ENCODE assay signal across 2 cellular contexts in the genomic region with DNA sequence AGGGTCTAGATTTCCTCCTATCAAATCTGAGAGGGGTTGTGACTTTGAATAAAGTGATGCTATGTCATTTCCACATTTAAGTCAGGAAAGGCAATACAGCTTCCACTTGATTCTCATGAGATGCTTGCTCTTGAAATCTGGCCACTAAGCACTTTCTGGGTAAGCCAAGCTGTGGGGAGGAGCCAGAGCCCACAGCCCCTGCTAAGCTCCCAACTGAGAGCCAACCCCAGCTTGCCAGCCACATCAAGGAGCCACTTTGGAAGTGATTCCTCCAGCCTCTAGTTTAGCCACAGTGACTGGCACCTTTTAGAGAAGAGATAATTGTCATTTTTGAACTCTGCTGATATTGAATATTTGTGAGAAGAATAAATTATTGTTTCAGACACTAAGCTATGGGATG.
TF ChIP-seq lines count a peak whose summit lies in the region.

No MANE protein-coding gene starts in this region.

TF ChIP-seq in GM23338, 12 proteins besides CTCF, POLR2A, EP300 and RAD21 (continued from another document):
- TF ChIP-seq ZNF114 (CRISPR knock-in tag; IDR thresholded peaks at IDR 0.05) = no peak
- TF ChIP-seq EZH2phosphoT487 (IDR thresholded peaks at IDR 0.05; ENCODE audit: unreplicated experiment) = no peak
- TF ChIP-seq, protein P1, sequence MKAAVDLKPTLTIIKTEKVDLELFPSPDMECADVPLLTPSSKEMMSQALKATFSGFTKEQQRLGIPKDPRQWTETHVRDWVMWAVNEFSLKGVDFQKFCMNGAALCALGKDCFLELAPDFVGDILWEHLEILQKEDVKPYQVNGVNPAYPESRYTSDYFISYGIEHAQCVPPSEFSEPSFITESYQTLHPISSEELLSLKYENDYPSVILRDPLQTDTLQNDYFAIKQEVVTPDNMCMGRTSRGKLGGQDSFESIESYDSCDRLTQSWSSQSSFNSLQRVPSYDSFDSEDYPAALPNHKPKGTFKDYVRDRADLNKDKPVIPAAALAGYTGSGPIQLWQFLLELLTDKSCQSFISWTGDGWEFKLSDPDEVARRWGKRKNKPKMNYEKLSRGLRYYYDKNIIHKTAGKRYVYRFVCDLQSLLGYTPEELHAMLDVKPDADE (IDR thresholded peaks at IDR 0.05) = no peak
- TF ChIP-seq, protein P2, sequence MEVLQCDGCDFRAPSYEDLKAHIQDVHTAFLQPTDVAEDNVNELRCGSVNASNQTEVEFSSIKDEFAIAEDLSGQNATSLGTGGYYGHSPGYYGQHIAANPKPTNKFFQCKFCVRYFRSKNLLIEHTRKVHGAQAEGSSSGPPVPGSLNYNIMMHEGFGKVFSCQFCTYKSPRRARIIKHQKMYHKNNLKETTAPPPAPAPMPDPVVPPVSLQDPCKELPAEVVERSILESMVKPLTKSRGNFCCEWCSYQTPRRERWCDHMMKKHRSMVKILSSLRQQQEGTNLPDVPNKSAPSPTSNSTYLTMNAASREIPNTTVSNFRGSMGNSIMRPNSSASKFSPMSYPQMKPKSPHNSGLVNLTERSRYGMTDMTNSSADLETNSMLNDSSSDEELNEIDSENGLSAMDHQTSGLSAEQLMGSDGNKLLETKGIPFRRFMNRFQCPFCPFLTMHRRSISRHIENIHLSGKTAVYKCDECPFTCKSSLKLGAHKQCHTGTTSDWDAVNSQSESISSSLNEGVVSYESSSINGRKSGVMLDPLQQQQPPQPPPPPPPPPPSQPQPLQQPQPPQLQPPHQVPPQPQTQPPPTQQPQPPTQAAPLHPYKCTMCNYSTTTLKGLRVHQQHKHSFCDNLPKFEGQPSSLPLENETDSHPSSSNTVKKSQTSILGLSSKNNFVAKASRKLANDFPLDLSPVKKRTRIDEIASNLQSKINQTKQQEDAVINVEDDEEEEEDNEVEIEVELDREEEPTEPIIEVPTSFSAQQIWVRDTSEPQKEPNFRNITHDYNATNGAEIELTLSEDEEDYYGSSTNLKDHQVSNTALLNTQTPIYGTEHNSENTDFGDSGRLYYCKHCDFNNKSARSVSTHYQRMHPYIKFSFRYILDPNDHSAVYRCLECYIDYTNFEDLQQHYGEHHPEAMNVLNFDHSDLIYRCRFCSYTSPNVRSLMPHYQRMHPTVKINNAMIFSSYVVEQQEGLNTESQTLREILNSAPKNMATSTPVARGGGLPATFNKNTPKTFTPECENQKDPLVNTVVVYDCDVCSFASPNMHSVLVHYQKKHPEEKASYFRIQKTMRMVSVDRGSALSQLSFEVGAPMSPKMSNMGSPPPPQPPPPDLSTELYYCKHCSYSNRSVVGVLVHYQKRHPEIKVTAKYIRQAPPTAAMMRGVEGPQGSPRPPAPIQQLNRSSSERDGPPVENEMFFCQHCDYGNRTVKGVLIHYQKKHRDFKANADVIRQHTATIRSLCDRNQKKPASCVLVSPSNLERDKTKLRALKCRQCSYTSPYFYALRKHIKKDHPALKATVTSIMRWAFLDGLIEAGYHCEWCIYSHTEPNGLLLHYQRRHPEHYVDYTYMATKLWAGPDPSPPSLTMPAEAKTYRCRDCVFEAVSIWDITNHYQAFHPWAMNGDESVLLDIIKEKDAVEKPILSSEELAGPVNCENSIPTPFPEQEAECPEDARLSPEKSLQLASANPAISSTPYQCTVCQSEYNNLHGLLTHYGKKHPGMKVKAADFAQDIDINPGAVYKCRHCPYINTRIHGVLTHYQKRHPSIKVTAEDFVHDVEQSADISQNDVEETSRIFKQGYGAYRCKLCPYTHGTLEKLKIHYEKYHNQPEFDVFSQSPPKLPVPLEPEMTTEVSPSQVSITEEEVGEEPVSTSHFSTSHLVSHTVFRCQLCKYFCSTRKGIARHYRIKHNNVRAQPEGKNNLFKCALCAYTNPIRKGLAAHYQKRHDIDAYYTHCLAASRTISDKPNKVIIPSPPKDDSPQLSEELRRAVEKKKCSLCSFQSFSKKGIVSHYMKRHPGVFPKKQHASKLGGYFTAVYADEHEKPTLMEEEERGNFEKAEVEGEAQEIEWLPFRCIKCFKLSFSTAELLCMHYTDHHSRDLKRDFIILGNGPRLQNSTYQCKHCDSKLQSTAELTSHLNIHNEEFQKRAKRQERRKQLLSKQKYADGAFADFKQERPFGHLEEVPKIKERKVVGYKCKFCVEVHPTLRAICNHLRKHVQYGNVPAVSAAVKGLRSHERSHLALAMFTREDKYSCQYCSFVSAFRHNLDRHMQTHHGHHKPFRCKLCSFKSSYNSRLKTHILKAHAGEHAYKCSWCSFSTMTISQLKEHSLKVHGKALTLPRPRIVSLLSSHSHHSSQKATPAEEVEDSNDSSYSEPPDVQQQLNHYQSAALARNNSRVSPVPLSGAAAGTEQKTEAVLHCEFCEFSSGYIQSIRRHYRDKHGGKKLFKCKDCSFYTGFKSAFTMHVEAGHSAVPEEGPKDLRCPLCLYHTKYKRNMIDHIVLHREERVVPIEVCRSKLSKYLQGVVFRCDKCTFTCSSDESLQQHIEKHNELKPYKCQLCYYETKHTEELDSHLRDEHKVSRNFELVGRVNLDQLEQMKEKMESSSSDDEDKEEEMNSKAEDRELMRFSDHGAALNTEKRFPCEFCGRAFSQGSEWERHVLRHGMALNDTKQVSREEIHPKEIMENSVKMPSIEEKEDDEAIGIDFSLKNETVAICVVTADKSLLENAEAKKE (CRISPR knock-in tag; IDR thresholded peaks at IDR 0.05) = no peak
- TF ChIP-seq STAT1 (IDR thresholded peaks at IDR 0.05; ENCODE audit: unreplicated experiment) = no peak
- TF ChIP-seq NANOG (IDR thresholded peaks at IDR 0.05; ENCODE audit: borderline replicate concordance) = no peak
- no peak for TF ChIP-seq JUNB (IDR thresholded peaks at IDR 0.05; ENCODE audit: unreplicated experiment)
- TF ChIP-seq ZNF331 (CRISPR knock-in tag; IDR thresholded peaks at IDR 0.05; ENCODE audit: low read depth) = no peak

TF ChIP-seq in WTC11, 78 proteins besides CTCF, POLR2A, EP300 and RAD21 (continued from another document):
- no peak for TF ChIP-seq MXD4 (CRISPR knock-in tag; IDR thresholded peaks at IDR 0.05; ENCODE audit: borderline replicate concordance)
- TF ChIP-seq ZSCAN18 (CRISPR knock-in tag; IDR thresholded peaks at IDR 0.05) = no peak
- TF ChIP-seq SOX15 (CRISPR knock-in tag; IDR thresholded peaks at IDR 0.05) = no peak
- no peak for TF ChIP-seq ETV6 (CRISPR knock-in tag; IDR thresholded peaks at IDR 0.05)
- TF ChIP-seq STAT6 (CRISPR knock-in tag; conservative IDR thresholded peaks at IDR 0.05; ENCODE audit: low read depth) = no peak
- TF ChIP-seq, protein P3, sequence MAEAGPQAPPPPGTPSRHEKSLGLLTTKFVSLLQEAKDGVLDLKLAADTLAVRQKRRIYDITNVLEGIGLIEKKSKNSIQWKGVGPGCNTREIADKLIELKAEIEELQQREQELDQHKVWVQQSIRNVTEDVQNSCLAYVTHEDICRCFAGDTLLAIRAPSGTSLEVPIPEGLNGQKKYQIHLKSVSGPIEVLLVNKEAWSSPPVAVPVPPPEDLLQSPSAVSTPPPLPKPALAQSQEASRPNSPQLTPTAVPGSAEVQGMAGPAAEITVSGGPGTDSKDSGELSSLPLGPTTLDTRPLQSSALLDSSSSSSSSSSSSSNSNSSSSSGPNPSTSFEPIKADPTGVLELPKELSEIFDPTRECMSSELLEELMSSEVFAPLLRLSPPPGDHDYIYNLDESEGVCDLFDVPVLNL (CRISPR knock-in tag; IDR thresholded peaks at IDR 0.05; ENCODE audit: borderline replicate concordance, low read depth) = no peak
- no peak for TF ChIP-seq NR3C1 (CRISPR knock-in tag; conservative IDR thresholded peaks at IDR 0.05; ENCODE audit: low read depth)
- TF ChIP-seq TEAD1 (CRISPR knock-in tag; IDR thresholded peaks at IDR 0.05) = no peak
- TF ChIP-seq, protein P4, sequence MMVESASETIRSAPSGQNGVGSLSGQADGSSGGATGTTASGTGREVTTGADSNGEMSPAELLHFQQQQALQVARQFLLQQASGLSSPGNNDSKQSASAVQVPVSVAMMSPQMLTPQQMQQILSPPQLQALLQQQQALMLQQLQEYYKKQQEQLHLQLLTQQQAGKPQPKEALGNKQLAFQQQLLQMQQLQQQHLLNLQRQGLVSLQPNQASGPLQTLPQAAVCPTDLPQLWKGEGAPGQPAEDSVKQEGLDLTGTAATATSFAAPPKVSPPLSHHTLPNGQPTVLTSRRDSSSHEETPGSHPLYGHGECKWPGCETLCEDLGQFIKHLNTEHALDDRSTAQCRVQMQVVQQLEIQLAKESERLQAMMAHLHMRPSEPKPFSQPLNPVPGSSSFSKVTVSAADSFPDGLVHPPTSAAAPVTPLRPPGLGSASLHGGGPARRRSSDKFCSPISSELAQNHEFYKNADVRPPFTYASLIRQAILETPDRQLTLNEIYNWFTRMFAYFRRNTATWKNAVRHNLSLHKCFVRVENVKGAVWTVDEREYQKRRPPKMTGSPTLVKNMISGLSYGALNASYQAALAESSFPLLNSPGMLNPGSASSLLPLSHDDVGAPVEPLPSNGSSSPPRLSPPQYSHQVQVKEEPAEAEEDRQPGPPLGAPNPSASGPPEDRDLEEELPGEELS (CRISPR knock-in tag; IDR thresholded peaks at IDR 0.05) = no peak
- TF ChIP-seq TEAD4 (CRISPR knock-in tag; IDR thresholded peaks at IDR 0.05) = no peak
- TF ChIP-seq ZNF396 (CRISPR knock-in tag; IDR thresholded peaks at IDR 0.05; ENCODE audit: borderline replicate concordance) = no peak
